Comparison of ENCODE assay signal across 13 cellular contexts in the genomic region with DNA sequence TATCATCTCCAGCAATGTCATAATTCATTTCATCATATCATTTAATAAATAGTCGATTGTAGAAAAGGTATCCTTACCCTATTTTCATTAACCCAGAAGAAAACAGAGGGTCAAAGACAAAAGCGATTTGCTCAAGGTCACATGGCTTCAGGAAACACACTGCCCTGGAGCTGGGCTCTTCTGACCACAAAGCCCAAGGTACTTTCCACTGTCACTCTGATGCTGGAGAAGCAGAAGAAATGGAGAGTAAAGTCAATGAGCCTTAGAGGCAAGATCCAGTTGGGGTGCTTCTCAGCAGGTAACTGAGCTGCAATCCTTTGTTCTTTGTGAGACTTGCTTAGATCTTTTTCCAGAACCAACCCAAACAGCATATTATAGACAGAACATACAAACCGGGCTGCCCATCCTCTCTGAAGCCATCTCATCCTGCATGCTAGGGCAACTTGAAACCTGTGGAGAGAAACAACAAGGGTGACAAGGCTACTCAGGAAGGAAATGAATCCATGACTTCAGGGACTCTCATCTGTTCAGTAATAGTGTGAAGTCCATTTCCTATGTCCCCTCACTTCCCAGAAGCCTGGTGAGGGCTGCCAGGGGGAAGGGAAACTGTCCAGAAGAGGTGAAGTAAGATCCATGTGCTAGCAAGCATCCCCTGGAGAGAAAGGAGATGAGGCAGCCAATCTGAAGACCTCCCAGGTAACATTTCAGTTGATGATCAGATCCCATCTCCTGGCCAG.
DNase-seq lines count a peak whose midpoint lies in the region; ATAC-seq and TF ChIP-seq lines count a peak whose summit lies in the region.
"Had no signal": no experiment of that assay in that cellular context is flagged by ENCODE, and none has a peak within 500 bp of the region (broad histone marks: within the 10 kb centered on the region; RNA-seq: fewer than 3 reads in every experiment).

No MANE protein-coding gene starts in this region.

- H3K4me1 ChIP-seq in rectal smooth muscle tissue (ENCODE audit: control insufficient read depth, insufficient read depth, low read length): peaks cover 15% of the 10 kb centered on the region

- peak overlapping the region; percentile 83 for H3K27ac ChIP-seq in rectal smooth muscle tissue (ENCODE audit: low read depth, low read length)

- H3K27me3 Mint-ChIP-seq in endothelial cell (ENCODE audit: unreplicated experiment): peaks cover 6% of the 10 kb centered on the region

- no peak overlapping the region for H3K4me3 Mint-ChIP-seq in endothelial cell (ENCODE audit: unreplicated experiment)
- H3K4me3 Mint-ChIP-seq: activated naive CD8-positive, alpha-beta T cell treated with anti-CD3 and anti-CD28 coated beads, Interleukin-2, amount 50 U/mL, for 24 hours; IgD-negative memory B cell had no signal

- in situ Hi-C loops in Caki2 (cut with HindIII; ENCODE audit: low pct_unique_long_range_greater_than_20kb, low sequenced_read_pairs): no loop called here
- in situ Hi-C loops in ACHN (cut with HindIII; ENCODE audit: low pct_ligation_motif_present, low pct_unique_long_range_greater_than_20kb, low sequenced_read_pairs): no loop called here

- H3K9ac ChIP-seq in rectal smooth muscle tissue (ENCODE audit: low read length): no peak overlapping the region

- H3K27me3 ChIP-seq in rectal smooth muscle tissue (ENCODE audit: control insufficient read depth, insufficient read depth, low read length): no peaks in the 10 kb centered on the region
- H3K27me3 ChIP-seq: hepatocyte had no signal

- no peak overlapping the region for H3K4me3 ChIP-seq in rectal smooth muscle tissue (ENCODE audit: low read length)
- H3K4me3 ChIP-seq: hepatocyte had no signal

- peaks cover 2% of the 10 kb centered on the region for H3K36me3 Mint-ChIP-seq in endothelial cell (ENCODE audit: low read depth, unreplicated experiment)

- no peaks in the 10 kb centered on the region for H3K9me3 Mint-ChIP-seq in endothelial cell (ENCODE audit: unreplicated experiment)

- ATAC-seq in HG02642 (IDR thresholded peaks at IDR 0.05; ENCODE audit: poor library complexity, unreplicated experiment) (no peak), GM21717 (IDR thresholded peaks at IDR 0.05; ENCODE audit: unreplicated experiment) (no peak)
- ATAC-seq: activated naive CD8-positive, alpha-beta T cell treated with anti-CD3 and anti-CD28 coated beads, Interleukin-2, amount 50 U/mL, for 24 hours had no signal

- peaks cover 26% of the 10 kb centered on the region for H3K4me1 Mint-ChIP-seq in endothelial cell (ENCODE audit: unreplicated experiment)
- H3K4me1 Mint-ChIP-seq: IgD-negative memory B cell had no signal

- H3K36me3 ChIP-seq in rectal smooth muscle tissue (ENCODE audit: control insufficient read depth, insufficient read depth, low read length): no peaks in the 10 kb centered on the region

- TF ChIP-seq CTCF in endothelial cell (IDR thresholded peaks at IDR 0.05; ENCODE audit: unreplicated experiment): no peak

- H3K27ac Mint-ChIP-seq in endothelial cell (ENCODE audit: unreplicated experiment): peak overlapping the region; percentile 39
- H3K27ac Mint-ChIP-seq: activated naive CD8-positive, alpha-beta T cell treated with anti-CD3 and anti-CD28 coated beads, Interleukin-2, amount 50 U/mL, for 24 hours; IgD-negative memory B cell; progenitor cell of endocrine pancreas had no signal

- DNase-seq in Caki2 (ENCODE audit: low read depth) (peak; percentile 58), M059J (ENCODE audit: low read depth) (peak; percentile 29), endothelial cell (ENCODE audit: low spot score) (no peak), ACHN (no peak), D341Med (ENCODE audit: low spot score) (no peak)
- DNase-seq: activated naive CD8-positive, alpha-beta T cell treated with anti-CD3 and anti-CD28 coated beads, Interleukin-2, amount 50 U/mL, for 24 hours; AML-193 had no signal

Comparison
In these comparisons a context has a peak if more than half of its experiments do, and no peak if none do; other contexts are left out.
1. DNase-seq: peak in Caki2 (single experiment) and M059J (single experiment); none in endothelial cell (single experiment), ACHN (single experiment) and D341Med (single experiment).